Comparison of ENCODE assay signal across 25 cellular contexts in genomic region chr1:5644281-5645134, GRCh38.
DNase-seq lines count a peak whose midpoint lies in the region; ATAC-seq and TF ChIP-seq lines count a peak whose summit lies in the region.
"Had no signal": no experiment of that assay in that cellular context is flagged by ENCODE, and none has a peak within 500 bp of the region (broad histone marks: within the 10 kb centered on the region; RNA-seq: fewer than 3 reads in every experiment).

No MANE protein-coding gene starts in this region.

- H3F3A ChIP-seq in neural progenitor cell (ENCODE audit: low read depth), result no peaks in the 10 kb centered on the region

- no peaks in the 10 kb centered on the region for H3K36me3 Mint-ChIP-seq in neural progenitor cell
- H3K36me3 Mint-ChIP-seq: CD4-positive, CD25-positive, alpha-beta regulatory T cell had no signal

- H3K9me3 ChIP-seq in BLaER1, result peaks cover 49% of the 10 kb centered on the region
- no peaks in the 10 kb centered on the region for H3K9me3 ChIP-seq in RWPE2 (ENCODE audit: severe bottlenecking)
- no peaks in the 10 kb centered on the region for H3K9me3 ChIP-seq in neural progenitor cell (ENCODE audit: low read depth)
- H3K9me3 ChIP-seq: BE2C, SJSA1 had no signal

- H3K27ac ChIP-seq in BLaER1 (no peak overlapping the region), RWPE2 (ENCODE audit: poor library complexity, severe bottlenecking) (no peak overlapping the region), neural progenitor cell (no peak overlapping the region)
- H3K27ac ChIP-seq: PC-9, SJSA1 had no signal

- H3K4me3 Mint-ChIP-seq in neural progenitor cell, result peak overlapping the region; percentile 18
- H3K4me3 Mint-ChIP-seq: CD4-positive, CD25-positive, alpha-beta regulatory T cell had no signal

- H2AFZ ChIP-seq in neural progenitor cell (replicated peaks), result no peak overlapping the region
- H2AFZ ChIP-seq: PC-9 had no signal

- H3K4me3 ChIP-seq in BLaER1 (no peak overlapping the region), RWPE2 (ENCODE audit: severe bottlenecking) (no peak overlapping the region), neural progenitor cell (no peak overlapping the region)
- H3K4me3 ChIP-seq: PC-9, SJSA1 had no signal

- H3K36me3 ChIP-seq in BLaER1, result no peaks in the 10 kb centered on the region
- H3K36me3 ChIP-seq in RWPE2 (ENCODE audit: low read depth), result no peaks in the 10 kb centered on the region
- H3K36me3 ChIP-seq in neural progenitor cell, result no peaks in the 10 kb centered on the region
- H3K36me3 ChIP-seq: BE2C, SJSA1 had no signal

- H3K27me3 Mint-ChIP-seq in neural progenitor cell (ENCODE audit: insufficient read depth, low read depth), result peaks cover 9% of the 10 kb centered on the region

- H3K9me3 Mint-ChIP-seq in neural progenitor cell, result peaks cover 5% of the 10 kb centered on the region

- H3K9ac ChIP-seq in BLaER1, result no peak overlapping the region; the same call in 1 of the 2 replicates
- no peak overlapping the region for H3K9ac ChIP-seq in neural progenitor cell

- H4K20me1 ChIP-seq in BLaER1 (no peaks in the 10 kb centered on the region), neural progenitor cell (ENCODE audit: low read depth) (no peaks in the 10 kb centered on the region)

- H3K4me1 ChIP-seq in BLaER1 (peaks cover 90% of the 10 kb centered on the region), RWPE2 (ENCODE audit: insufficient read depth, poor library complexity, severe bottlenecking) (no peaks in the 10 kb centered on the region), neural progenitor cell (no peaks in the 10 kb centered on the region)
- H3K4me1 ChIP-seq: BE2C, SJSA1 had no signal

- no peaks in the 10 kb centered on the region for H3K79me2 ChIP-seq in neural progenitor cell (ENCODE audit: low read depth)

- H3K4me2 ChIP-seq in BLaER1 (peak overlapping the region; percentile 72), neural progenitor cell (no peak overlapping the region)
- H3K4me2 ChIP-seq: PC-9 had no signal

- no peak for TF ChIP-seq CTCF in RWPE2 (IDR thresholded peaks at IDR 0.05; ENCODE audit: poor library complexity, severe bottlenecking)
- TF ChIP-seq CTCF in neural progenitor cell (IDR thresholded peaks at IDR 0.05), result no peak

- H3K4me1 Mint-ChIP-seq in neural progenitor cell, result peaks cover 12% of the 10 kb centered on the region

- peak; percentile 21 for DNase-seq in NCI-H82 (lab: John Stamatoyannopoulos, UW)
- no peak for DNase-seq in NCI-H82 treated with DMSO at 0.1 percent for 48 hours (lab: John Stamatoyannopoulos, UW; ENCODE audit: unreplicated experiment)
- DNase-seq in RWPE2 (ENCODE audit: low spot score), result peak; percentile 39
- no peak for DNase-seq in neural progenitor cell (ENCODE audit: low spot score)
- no peak for DNase-seq in NCI-H146 treated with DMSO at 0.1 percent for 48 hours (lab: John Stamatoyannopoulos, UW; ENCODE audit: unreplicated experiment)
- DNase-seq: 8988T; ACHN; BE2C; CD4-positive, CD25-positive, alpha-beta regulatory T cell; DMS53; IMR-90; KG1; MM.1S; NCI-H1694 treated with DMSO at 0.1 percent for 48 hours; NCI-H2081 treated with DMSO at 0.1 percent for 48 hours; NCI-H446; NCI-H524 treated with DMSO at 0.1 percent for 48 hours; NCI-H774; PC-9; Right ventricle myocardium superior had no signal

- H3K27me3 ChIP-seq in BLaER1 (no peaks in the 10 kb centered on the region), RWPE2 (ENCODE audit: insufficient read depth, poor library complexity, severe bottlenecking) (no peaks in the 10 kb centered on the region), neural progenitor cell (no peaks in the 10 kb centered on the region)
- H3K27me3 ChIP-seq: BE2C, SJSA1 had no signal

- ATAC-seq in RWPE2 (ENCODE audit: low read depth), result no peak
- no peak for ATAC-seq in HG03378 (IDR thresholded peaks at IDR 0.05; ENCODE audit: unreplicated experiment)
- no peak for ATAC-seq in GM19455 (IDR thresholded peaks at IDR 0.05; ENCODE audit: unreplicated experiment)
- ATAC-seq: HCT116 had no signal

- H3K27ac Mint-ChIP-seq in neural progenitor cell, result no peak overlapping the region

Comparison
In these comparisons a context has a peak if more than half of its experiments do, and no peak if none do; other contexts are left out.
1. DNase-seq: peak in NCI-H82 (single experiment) and RWPE2 (single experiment); none in NCI-H82 treated with DMSO at 0.1 percent for 48 hours (single experiment), neural progenitor cell (single experiment) and NCI-H146 treated with DMSO at 0.1 percent for 48 hours (single experiment).